14 cellular contexts compared by ENCODE assay signal in genomic region chr11:78192223-78192719, GRCh38. TPM values are rescaled to one million over a fixed set of nuclear protein-coding genes. Genes with fewer than 3 reads are reported as not detected.
A peak's percentile ranks its signal among the peaks of the same experiment; 100 is the strongest.
DNase-seq lines count a peak whose midpoint lies in the region; ATAC-seq and TF ChIP-seq lines count a peak whose summit lies in the region.
"Had no signal": no experiment of that assay in that cellular context is flagged by ENCODE, and none has a peak within 500 bp of the region (broad histone marks: within the 10 kb centered on the region; RNA-seq: fewer than 3 reads in every experiment).

No MANE protein-coding gene starts in this region.

- intact Hi-C loops in thyroid gland (cut with DNase I): no loop called here
- intact Hi-C loops in activated CD4-positive, alpha-beta memory T cell treated with anti-CD3 and anti-CD28 coated beads for 36 hours (cut with micrococcal nuclease): no loop called here
- intact Hi-C loops in CD4-positive, alpha-beta memory T cell (cut with micrococcal nuclease): no loop called here

- H2BK15ac ChIP-seq in mesenchymal stem cell (ENCODE audit: low read depth, poor library complexity, severe bottlenecking): no peak overlapping the region

- no peaks in the 10 kb centered on the region for H3K27me3 Mint-ChIP-seq in activated naive CD8-positive, alpha-beta T cell
- H3K27me3 Mint-ChIP-seq in activated naive CD8-positive, alpha-beta T cell treated with anti-CD3 and anti-CD28 coated beads for 36 hours: no peaks in the 10 kb centered on the region
- no peaks in the 10 kb centered on the region for H3K27me3 Mint-ChIP-seq in activated CD4-positive, alpha-beta memory T cell treated with anti-CD3 and anti-CD28 coated beads for 36 hours
- H3K27me3 Mint-ChIP-seq in CD4-positive, alpha-beta memory T cell: no peaks in the 10 kb centered on the region

- no peak for TF ChIP-seq POLR2A in thyroid gland (IDR thresholded peaks at IDR 0.05)

- H3K4me3 Mint-ChIP-seq in activated naive CD8-positive, alpha-beta T cell: no peak overlapping the region
- H3K4me3 Mint-ChIP-seq in activated naive CD8-positive, alpha-beta T cell treated with anti-CD3 and anti-CD28 coated beads for 36 hours: no peak overlapping the region
- no peak overlapping the region for H3K4me3 Mint-ChIP-seq in activated CD4-positive, alpha-beta memory T cell treated with anti-CD3 and anti-CD28 coated beads for 36 hours
- H3K4me3 Mint-ChIP-seq in CD4-positive, alpha-beta memory T cell: no peak overlapping the region

- no peak overlapping the region for H3K23ac ChIP-seq in mesenchymal stem cell (ENCODE audit: low read length in 2 of 2)

- H3K4me3 ChIP-seq in SJCRH30 (no peak overlapping the region), mesenchymal stem cell (ENCODE audit: insufficient read depth in 1 of 2, low read depth in 1 of 2, low read length in 2 of 2) (peak overlapping the region in 1 of 2 experiments; percentile 33), thyroid gland (replicated peaks in 1 of 3) (no peak overlapping the region)
- H3K4me3 ChIP-seq in CD4-positive, alpha-beta memory T cell (ENCODE audit: low read length in 2 of 2): no peak overlapping the region
- H3K4me3 ChIP-seq: gastroesophageal sphincter had no signal

- peaks cover 6% of the 10 kb centered on the region for H3K36me3 Mint-ChIP-seq in activated naive CD8-positive, alpha-beta T cell
- H3K36me3 Mint-ChIP-seq in activated naive CD8-positive, alpha-beta T cell treated with anti-CD3 and anti-CD28 coated beads for 36 hours: peaks cover 6% of the 10 kb centered on the region
- peaks cover 4% of the 10 kb centered on the region for H3K36me3 Mint-ChIP-seq in activated CD4-positive, alpha-beta memory T cell treated with anti-CD3 and anti-CD28 coated beads for 36 hours
- peaks cover 7 to 20% of the 10 kb centered on the region in 2 donors for H3K36me3 Mint-ChIP-seq in CD4-positive, alpha-beta memory T cell
- H3K36me3 Mint-ChIP-seq: naive B cell had no signal

- no peak overlapping the region for H2AK5ac ChIP-seq in mesenchymal stem cell (ENCODE audit: low read length, severe bottlenecking)

- peak overlapping the region in 1 of 2 experiments; percentile 19 for H3K4ac ChIP-seq in mesenchymal stem cell (ENCODE audit: low read depth in 1 of 2, low read length in 2 of 2)

- no peak overlapping the region for H2BK120ac ChIP-seq in mesenchymal stem cell (ENCODE audit: low read depth, low read length)

- no peak overlapping the region for H4K8ac ChIP-seq in mesenchymal stem cell (ENCODE audit: low read length)

- H3K4me1 ChIP-seq in SJCRH30 (peaks cover 12% of the 10 kb centered on the region), mesenchymal stem cell (ENCODE audit: control insufficient read depth, insufficient read depth, low read depth, low read length) (peaks cover 30% of the 10 kb centered on the region), thyroid gland (peaks cover 14 to 35% of the 10 kb centered on the region in 2 donors)
- H3K4me1 ChIP-seq in CD4-positive, alpha-beta memory T cell (ENCODE audit: insufficient read depth, low read length): peaks cover 33% of the 10 kb centered on the region

- H3K27ac Mint-ChIP-seq in activated naive CD8-positive, alpha-beta T cell: peak overlapping the region; percentile 41
- H3K27ac Mint-ChIP-seq in activated naive CD8-positive, alpha-beta T cell treated with anti-CD3 and anti-CD28 coated beads for 36 hours: no peak overlapping the region
- H3K27ac Mint-ChIP-seq in activated CD4-positive, alpha-beta memory T cell treated with anti-CD3 and anti-CD28 coated beads for 36 hours: no peak overlapping the region
- H3K27ac Mint-ChIP-seq in CD4-positive, alpha-beta memory T cell: peak overlapping the region in 3 of 7 donors; percentile 43 to 60 (median 44)

- H3K14ac ChIP-seq in mesenchymal stem cell (ENCODE audit: low read length in 2 of 2): peak overlapping the region in 1 of 2 experiments; percentile 41

- H3K9me3 Mint-ChIP-seq in activated naive CD8-positive, alpha-beta T cell (ENCODE audit: low read depth): no peaks in the 10 kb centered on the region
- no peaks in the 10 kb centered on the region for H3K9me3 Mint-ChIP-seq in activated naive CD8-positive, alpha-beta T cell treated with anti-CD3 and anti-CD28 coated beads for 36 hours
- H3K9me3 Mint-ChIP-seq in activated CD4-positive, alpha-beta memory T cell treated with anti-CD3 and anti-CD28 coated beads for 36 hours: no peaks in the 10 kb centered on the region
- H3K9me3 Mint-ChIP-seq in CD4-positive, alpha-beta memory T cell: no peaks in the 10 kb centered on the region
- H3K9me3 Mint-ChIP-seq: naive B cell had no signal

- H3K27me3 ChIP-seq in SJCRH30 (no peaks in the 10 kb centered on the region), mesenchymal stem cell (ENCODE audit: control insufficient read depth in 1 of 2, insufficient read depth in 1 of 2, low read length in 2 of 2) (no peaks in the 10 kb centered on the region), thyroid gland (no peaks in the 10 kb centered on the region)
- H3K27me3 ChIP-seq in CD4-positive, alpha-beta memory T cell (ENCODE audit: insufficient read depth, low read length): no peaks in the 10 kb centered on the region
- H3K27me3 ChIP-seq: gastroesophageal sphincter had no signal

- H2AFZ ChIP-seq in mesenchymal stem cell (ENCODE audit: low read depth, low read length): no peak overlapping the region

- peak overlapping the region in 1 of 2 experiments; percentile 23 for H2BK12ac ChIP-seq in mesenchymal stem cell (ENCODE audit: low read length in 2 of 2)

- no peak overlapping the region for H3K18ac ChIP-seq in mesenchymal stem cell (ENCODE audit: low read depth in 1 of 2, low read length in 2 of 2)

- WGBS in mesenchymal stem cell: 90% methylated on average over 6 of the region's 6 CpGs
- WGBS in thyroid gland, 2 donors: 71 to 75% methylated on average over 6 of the region's 6 CpGs

- H2BK5ac ChIP-seq in mesenchymal stem cell (ENCODE audit: low read depth, low read length, poor library complexity, severe bottlenecking): no peak overlapping the region

- H3K36me3 ChIP-seq in SJCRH30 (no peaks in the 10 kb centered on the region), mesenchymal stem cell (ENCODE audit: control insufficient read depth in 1 of 2, insufficient read depth in 2 of 2, low read depth in 1 of 2, low read length in 2 of 2) (peaks cover 12 to 33% of the 10 kb centered on the region in 2 experiments), thyroid gland (no peaks in the 10 kb centered on the region)
- H3K36me3 ChIP-seq in CD4-positive, alpha-beta memory T cell (ENCODE audit: insufficient read depth, low read length): no peaks in the 10 kb centered on the region

- POLR2A ChIA-PET in activated CD4-positive, alpha-beta memory T cell treated with anti-CD3 and anti-CD28 coated beads for 36 hours (lab: Charles Lee): no interaction called here
- POLR2A ChIA-PET in CD4-positive, alpha-beta memory T cell (lab: Charles Lee; ENCODE audit: partially characterized antibody): no interaction called here

- H3K27ac ChIP-seq in SJCRH30 (peak overlapping the region; percentile 34), mesenchymal stem cell (ENCODE audit: low read length, poor library complexity, severe bottlenecking) (no peak overlapping the region), thyroid gland (peak overlapping the region in 1 of 3 donors; percentile 28)
- no peak overlapping the region for H3K27ac ChIP-seq in CD4-positive, alpha-beta memory T cell (ENCODE audit: low read depth, low read length)
- H3K27ac ChIP-seq: gastroesophageal sphincter had no signal

- no peak for TF ChIP-seq CTCF in thyroid gland (IDR thresholded peaks at IDR 0.05)

- CTCF ChIA-PET in activated CD4-positive, alpha-beta memory T cell treated with anti-CD3 and anti-CD28 coated beads for 36 hours (lab: Charles Lee): no interaction called here
- CTCF ChIA-PET in CD4-positive, alpha-beta memory T cell (lab: Charles Lee; ENCODE audit: partially characterized antibody): no interaction called here

- peaks cover 53% of the 10 kb centered on the region for H3K79me1 ChIP-seq in mesenchymal stem cell (replicated peaks; ENCODE audit: low read length, poor library complexity, severe bottlenecking)

- H3K9me3 ChIP-seq in SJCRH30 (replicated peaks) (no peaks in the 10 kb centered on the region), mesenchymal stem cell (ENCODE audit: control insufficient read depth, low read length) (no peaks in the 10 kb centered on the region), thyroid gland (no peaks in the 10 kb centered on the region)
- H3K9me3 ChIP-seq in CD4-positive, alpha-beta memory T cell (ENCODE audit: control insufficient read depth in 1 of 2, low read length in 2 of 2): no peaks in the 10 kb centered on the region
- H3K9me3 ChIP-seq: gastroesophageal sphincter had no signal

- H4K91ac ChIP-seq in mesenchymal stem cell (ENCODE audit: low read length): no peak overlapping the region

- H3K9ac ChIP-seq in mesenchymal stem cell (ENCODE audit: low read length): peak overlapping the region; percentile 75

- ATAC-seq in HG03108 (IDR thresholded peaks at IDR 0.05; ENCODE audit: unreplicated experiment): no peak
- ATAC-seq: gastroesophageal sphincter had no signal

- DNase-seq in activated naive CD8-positive, alpha-beta T cell treated with anti-CD3 and anti-CD28 coated beads for 36 hours: no peak
- DNase-seq in SJCRH30: peak; percentile 78 to 79
- no peak for DNase-seq in mesenchymal stem cell
- DNase-seq in thyroid gland: peak; percentile 34 to 57
- DNase-seq in activated CD4-positive, alpha-beta memory T cell treated with anti-CD3 and anti-CD28 coated beads for 36 hours: no peak
- no peak for DNase-seq in CD4-positive, alpha-beta memory T cell
- DNase-seq: islet precursor cell; naive B cell; NCI-H2227 treated with DMSO at 0.1 percent for 48 hours; stimulated activated CD8-positive, alpha-beta memory T cell treated with anti-CD3 and anti-CD28 coated beads, Interleukin-4, amount 100 ng/mL, for 48 hours; T-helper 9 cell had no signal

- H3K4me1 Mint-ChIP-seq in activated naive CD8-positive, alpha-beta T cell (ENCODE audit: low read depth): peaks cover 53% of the 10 kb centered on the region
- peaks cover 40% of the 10 kb centered on the region for H3K4me1 Mint-ChIP-seq in activated naive CD8-positive, alpha-beta T cell treated with anti-CD3 and anti-CD28 coated beads for 36 hours
- peaks cover 50% of the 10 kb centered on the region for H3K4me1 Mint-ChIP-seq in activated CD4-positive, alpha-beta memory T cell treated with anti-CD3 and anti-CD28 coated beads for 36 hours (ENCODE audit: low read depth)
- peaks cover 33 to 71% (median 46%) of the 10 kb centered on the region in 4 donors for H3K4me1 Mint-ChIP-seq in CD4-positive, alpha-beta memory T cell

- H3K4me2 ChIP-seq in mesenchymal stem cell (ENCODE audit: low read length, poor library complexity, severe bottlenecking): no peak overlapping the region

RNA-seq across cellular contexts. Expression of gene USP35, which starts 3.6 kb away (rescaled TPM):
- 1 to 10 TPM; 3.5 to 4.2 TPM for total RNA-seq in activated naive CD8-positive, alpha-beta T cell treated with anti-CD3 and anti-CD28 coated beads for 36 hours
- total RNA-seq in SJCRH30 (2014; rRNA removed; shearing (Covaris generic)): 3.0 and 5.1 TPM in 2 replicates
- 7.1 TPM for polyA plus RNA-seq in mesenchymal stem cell (2013, experiment 1 of 2)
- polyA plus RNA-seq in mesenchymal stem cell (2013, experiment 2 of 2): 6.9 TPM
- total RNA-seq in thyroid gland: 10 to 100 TPM; 13.5 to 18.1 (median 14.3) TPM
- total RNA-seq in activated CD4-positive, alpha-beta memory T cell treated with anti-CD3 and anti-CD28 coated beads for 36 hours: 1 to 10 TPM; 9.3 to 9.6 TPM
- total RNA-seq in CD4-positive, alpha-beta memory T cell: 10 to 100 TPM; 12.4 to 14.3 TPM
- polyA plus RNA-seq in CD4-positive, alpha-beta memory T cell: 1 to 10 TPM in 1 of 2 donors, under 1 TPM in 1; 0.11 to 1.2 TPM

RNA-seq across cellular contexts. Expression of gene KCTD21, which starts 3.8 kb away (rescaled TPM):
- 1 to 10 TPM; 3.3 to 4.0 TPM for total RNA-seq in activated naive CD8-positive, alpha-beta T cell treated with anti-CD3 and anti-CD28 coated beads for 36 hours
- total RNA-seq in SJCRH30 (2014; rRNA removed; shearing (Covaris generic)): 2.2 TPM in 2 replicates
- polyA plus RNA-seq in mesenchymal stem cell (2013, experiment 1 of 2): 11.7 TPM
- 12.2 TPM for polyA plus RNA-seq in mesenchymal stem cell (2013, experiment 2 of 2)
- 10 to 100 TPM; 16.6 to 23.4 (median 17.0) TPM for total RNA-seq in thyroid gland
- total RNA-seq in activated CD4-positive, alpha-beta memory T cell treated with anti-CD3 and anti-CD28 coated beads for 36 hours: 1 to 10 TPM; 7.9 to 8.8 TPM
- 1 to 10 TPM; 8.0 to 8.6 TPM for total RNA-seq in CD4-positive, alpha-beta memory T cell
- polyA plus RNA-seq in CD4-positive, alpha-beta memory T cell: 1 to 10 TPM in 1 of 2 donors, under 1 TPM in 1; 0.88 to 2.6 TPM

RNA-seq across cellular contexts. Expression of gene ALG8, which starts 52.8 kb away (rescaled TPM):
- 10 to 100 TPM; 40.2 to 48.8 TPM for total RNA-seq in activated naive CD8-positive, alpha-beta T cell treated with anti-CD3 and anti-CD28 coated beads for 36 hours
- 63.0 and 63.6 TPM in 2 replicates for total RNA-seq in SJCRH30 (2014; rRNA removed; shearing (Covaris generic))
- 49.1 TPM for polyA plus RNA-seq in mesenchymal stem cell (2013, experiment 1 of 2)
- polyA plus RNA-seq in mesenchymal stem cell (2013, experiment 2 of 2): 50.6 TPM
- 10 to 100 TPM; 49.6 to 86.7 (median 52.5) TPM for total RNA-seq in thyroid gland
- 10 to 100 TPM; 45.8 to 45.9 TPM for total RNA-seq in activated CD4-positive, alpha-beta memory T cell treated with anti-CD3 and anti-CD28 coated beads for 36 hours
- 10 to 100 TPM; 27.6 to 31.2 TPM for total RNA-seq in CD4-positive, alpha-beta memory T cell
- polyA plus RNA-seq in CD4-positive, alpha-beta memory T cell: 10 to 100 TPM; 47.6 to 66.9 TPM

Comparison
In these comparisons a context has a peak if more than half of its experiments do, and no peak if none do; other contexts are left out.
1. DNase-seq: peak in SJCRH30 (2 of 2) and thyroid gland (2 of 2); none in activated naive CD8-positive, alpha-beta T cell treated with anti-CD3 and anti-CD28 coated beads for 36 hours (single experiment), mesenchymal stem cell (single experiment), activated CD4-positive, alpha-beta memory T cell treated with anti-CD3 and anti-CD28 coated beads for 36 hours (single experiment) and CD4-positive, alpha-beta memory T cell (0 of 5).